ENCODE assay signal across 1 cellular context in the genomic region with DNA sequence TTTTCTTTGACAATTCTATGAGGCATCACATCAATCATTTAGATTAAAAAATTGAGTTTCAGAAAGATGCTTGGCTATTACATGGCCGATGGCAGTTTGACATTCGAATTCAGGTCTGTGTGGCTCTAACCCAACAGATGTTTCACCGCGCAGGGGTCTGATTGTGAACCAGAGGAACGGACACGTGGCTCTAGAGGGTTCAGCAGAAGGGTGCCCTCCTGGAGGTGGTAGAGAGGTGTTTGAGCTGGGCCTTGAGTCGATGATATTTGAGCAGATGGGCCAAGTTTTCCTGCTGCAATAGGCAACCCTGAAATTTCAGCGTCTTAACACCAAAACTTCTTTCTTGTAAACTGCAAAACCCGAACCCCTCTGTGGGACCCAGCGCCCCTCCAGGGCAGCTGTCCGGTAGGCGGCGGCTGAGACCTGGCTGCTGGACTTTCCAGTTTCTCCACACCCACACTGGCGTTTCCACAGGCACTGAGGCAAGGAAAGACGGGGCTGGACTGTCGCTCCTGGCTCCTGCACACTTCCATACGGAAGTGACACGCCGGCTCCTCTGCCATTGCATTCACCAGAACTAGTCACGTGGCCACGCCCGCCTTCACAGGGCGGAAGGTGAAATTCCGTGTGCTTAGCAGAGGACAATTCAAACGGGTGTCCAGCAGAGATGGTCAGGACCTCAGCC.
TF ChIP-seq lines count a peak whose summit lies in the region.

No MANE protein-coding gene starts in this region.

TF ChIP-seq in H1, 55 proteins besides CTCF, POLR2A, EP300 and RAD21:
- TF ChIP-seq SAP30 (IDR thresholded peaks at IDR 0.05; ENCODE audit: insufficient read depth, insufficient replicate concordance, low read length), result no peak
- TF ChIP-seq NANOG (IDR thresholded peaks at IDR 0.05; ENCODE audit: insufficient read depth, low read depth, low read length, poor library complexity, severe bottlenecking), result no peak
